In genomic region chr9:83649515-83649914, GRCh38 we compare ENCODE assay signal across 1 cellular context.
TF ChIP-seq lines count a peak whose summit lies in the region.

No MANE protein-coding gene starts in this region.

TF ChIP-seq in GM23338, 12 proteins besides CTCF, POLR2A, EP300 and RAD21 (continued from another document):
- TF ChIP-seq ZNF462 (CRISPR knock-in tag; IDR thresholded peaks at IDR 0.05), result no peak
